ENCODE assay signal across 8 cellular contexts in the genomic region with DNA sequence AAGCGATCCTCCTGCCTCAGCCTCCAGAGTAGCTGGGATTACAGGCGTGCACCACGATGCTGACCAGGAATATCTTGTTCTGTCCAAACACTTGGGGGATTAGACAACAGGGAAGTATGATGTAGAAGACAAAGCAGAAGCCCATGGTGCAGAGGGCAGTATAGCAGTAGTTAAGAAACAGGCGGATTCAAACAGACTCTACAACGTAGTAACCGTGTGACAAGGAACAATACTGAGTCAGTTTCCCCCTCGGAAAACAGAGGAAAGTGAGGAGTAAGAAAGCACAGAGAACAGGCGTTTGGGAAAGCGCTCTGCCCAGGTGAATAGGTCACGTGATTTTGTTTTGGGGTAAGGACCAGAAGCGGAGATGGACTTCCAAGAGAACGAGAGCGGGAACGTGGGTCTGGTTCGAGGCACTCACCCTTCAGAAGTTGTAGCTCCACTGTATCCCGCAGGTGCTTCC. TPM values are rescaled to one million over a fixed set of nuclear protein-coding genes. Genes with fewer than 3 reads are reported as not detected.
DNase-seq lines count a peak whose midpoint lies in the region; ATAC-seq and TF ChIP-seq lines count a peak whose summit lies in the region.

No MANE protein-coding gene starts in this region.

- CTCF ChIA-PET in CD4-positive, alpha-beta T cell (lab: Charles Lee): interaction anchor here (0.7 to 1.5 kb wide), 2 partner anchors 19 to 44 kb away, joined by 3 to 5 read pairs; no protein-coding TSS in a partner anchor
- CTCF ChIA-PET in RWPE1 (lab: Yijun Ruan, JAX): interaction anchor here (0.5 to 1.1 kb wide), 4 partner anchors 12 to 88 kb away, joined by 3 to 4 read pairs (median 3); no protein-coding TSS in a partner anchor

- H3K4me3 Mint-ChIP-seq in CD4-positive, alpha-beta T cell: peak overlapping the region; percentile 91

- DNase-seq in CD4-positive, alpha-beta T cell: no peak
- DNase-seq in RWPE1 (ENCODE audit: low spot score) (no peak), fibroblast of villous mesenchyme (ENCODE audit: low read depth) (no peak), GM13976 (ENCODE audit: low spot score) (no peak), head of caudate nucleus (no peak)

- H3K4me3 ChIP-seq in fibroblast of villous mesenchyme (ENCODE audit: low read depth, low read length) (peak overlapping the region; percentile 97), skeletal muscle satellite cell (ENCODE audit: low read length) (peak overlapping the region; percentile 92)

- H3K4me1 Mint-ChIP-seq in CD4-positive, alpha-beta T cell (ENCODE audit: low read depth): peaks cover 31% of the 10 kb centered on the region

- no peak for ATAC-seq in CD4-positive, alpha-beta T cell (ENCODE audit: poor library complexity)
- ATAC-seq in GM21717 (IDR thresholded peaks at IDR 0.05; ENCODE audit: unreplicated experiment): peak; percentile 13
- no peak for ATAC-seq in HG03469 (IDR thresholded peaks at IDR 0.05; ENCODE audit: unreplicated experiment)

- H3K4me2 ChIP-seq in skeletal muscle satellite cell (ENCODE audit: low read length): peak overlapping the region; percentile 94

- peak overlapping the region; percentile 80 for H3K27ac ChIP-seq in CD4-positive, alpha-beta T cell (ENCODE audit: low read depth, low read length)
- peak overlapping the region; percentile 93 for H3K27ac ChIP-seq in RWPE1

- H3K27me3 Mint-ChIP-seq in CD4-positive, alpha-beta T cell: no peaks in the 10 kb centered on the region

- peaks cover 17% of the 10 kb centered on the region for H3K4me1 ChIP-seq in skeletal muscle satellite cell (ENCODE audit: control insufficient read depth, insufficient read depth, low read length)

- peaks cover 21% of the 10 kb centered on the region for H3K36me3 ChIP-seq in skeletal muscle satellite cell (ENCODE audit: insufficient read depth, low read length)

- intact Hi-C loops in CD4-positive, alpha-beta T cell (cut with DNase I, micrococcal nuclease): loop anchor here (1.0 to 10.0 kb wide), 10 partner anchors 18 to 465 kb away; partner anchors contain the start of genes URM1 (in 2 of the 2), CIZ1 (in 1 of the 2), GOLGA2 (in 1 of the 2) and ODF2 (in 1 of the 2)
- intact Hi-C loops in head of caudate nucleus (cut with DNase I): no loop called here

- no peaks in the 10 kb centered on the region for H3K9me3 ChIP-seq in CD4-positive, alpha-beta T cell (ENCODE audit: control insufficient read depth, low read length)
- H3K9me3 ChIP-seq in skeletal muscle satellite cell (replicated peaks; ENCODE audit: low read length): no peaks in the 10 kb centered on the region

- H3K9me3 Mint-ChIP-seq in CD4-positive, alpha-beta T cell: no peaks in the 10 kb centered on the region

- in situ Hi-C loops in GM13976 (cut with MboI; ENCODE audit: low sequenced_read_pairs, unreplicated experiment): no loop called here

- TF ChIP-seq CTCF in CD4-positive, alpha-beta T cell (IDR thresholded peaks at IDR 0.05): no peak
- TF ChIP-seq CTCF in RWPE1 (conservative IDR thresholded peaks at IDR 0.05; ENCODE audit: low read depth): no peak
- no peak for TF ChIP-seq CTCF in fibroblast of villous mesenchyme (IDR thresholded peaks at IDR 0.05; ENCODE audit: insufficient read depth, low read depth, low read length)
- no peak for TF ChIP-seq CTCF in GM13976 (IDR thresholded peaks at IDR 0.05; ENCODE audit: borderline replicate concordance, control extremely low read depth, extremely low read depth, insufficient read depth, missing control alignments)

- H3K27ac Mint-ChIP-seq in CD4-positive, alpha-beta T cell: peak overlapping the region; percentile 93

- H3K36me3 Mint-ChIP-seq in CD4-positive, alpha-beta T cell (ENCODE audit: low read depth): peaks cover 46% of the 10 kb centered on the region

- POLR2A ChIA-PET in CD4-positive, alpha-beta T cell (lab: Charles Lee): interaction anchor here (1.0 kb wide), 2 partner anchors 20 to 46 kb away, joined by 3 to 4 read pairs; no protein-coding TSS in a partner anchor
- POLR2A ChIA-PET in RWPE1 (lab: Yijun Ruan, JAX; ENCODE audit: low non-redundant PET): interaction anchor here (1.2 kb wide), 1 partner anchor 11 kb away, joined by 5 read pairs; no protein-coding TSS in a partner anchor

- H3K27me3 ChIP-seq in CD4-positive, alpha-beta T cell (ENCODE audit: control insufficient read depth, insufficient read depth, low read length): no peaks in the 10 kb centered on the region
- H3K27me3 ChIP-seq in skeletal muscle satellite cell (ENCODE audit: control insufficient read depth, insufficient read depth, low read length): no peaks in the 10 kb centered on the region

- peak overlapping the region; percentile 94 for H3K9ac ChIP-seq in skeletal muscle satellite cell (ENCODE audit: low read depth, low read length)

RNA-seq across cellular contexts. Expression of gene TRUB2, which starts 0.3 kb away (rescaled TPM):
- total RNA-seq in CD4-positive, alpha-beta T cell: 1 to 10 TPM; 4.8 to 6.5 TPM
- total RNA-seq in fibroblast of villous mesenchyme: 17.7 and 20.6 TPM in 2 replicates
- total RNA-seq in skeletal muscle satellite cell (2012; rRNA removed): 18.8 and 19.7 TPM in 2 replicates

RNA-seq across cellular contexts. Expression of gene COQ4, which starts 0.7 kb away (rescaled TPM):
- total RNA-seq in CD4-positive, alpha-beta T cell: 10 to 100 TPM; 20.7 to 21.7 TPM
- total RNA-seq in fibroblast of villous mesenchyme: 22.0 and 32.5 TPM in 2 replicates
- total RNA-seq in skeletal muscle satellite cell (2012; rRNA removed): 43.1 and 68.8 TPM in 2 replicates

RNA-seq across cellular contexts. Expression of gene SLC27A4, which starts 18.4 kb away (rescaled TPM):
- total RNA-seq in CD4-positive, alpha-beta T cell: 1 to 10 TPM; 2.2 to 3.1 TPM
- total RNA-seq in fibroblast of villous mesenchyme: 21.3 and 22.9 TPM in 2 replicates
- 23.8 and 29.3 TPM in 2 replicates for total RNA-seq in skeletal muscle satellite cell (2012; rRNA removed)

RNA-seq across cellular contexts. Expression of gene SWI5, which starts 45.8 kb away (rescaled TPM):
- 1 to 10 TPM; 3.0 to 4.1 TPM for total RNA-seq in CD4-positive, alpha-beta T cell
- 26.7 and 31.1 TPM in 2 replicates for total RNA-seq in fibroblast of villous mesenchyme
- 29.2 and 32.1 TPM in 2 replicates for total RNA-seq in skeletal muscle satellite cell (2012; rRNA removed)

RNA-seq across cellular contexts. Expression of gene GOLGA2, which starts 46.1 kb away (rescaled TPM):
- 10 to 100 TPM; 44.3 to 48.3 TPM for total RNA-seq in CD4-positive, alpha-beta T cell
- total RNA-seq in fibroblast of villous mesenchyme: 114 and 116 TPM in 2 replicates
- 60.5 and 62.6 TPM in 2 replicates for total RNA-seq in skeletal muscle satellite cell (2012; rRNA removed)
